ENCODE assay signal across 9 cellular contexts in genomic region chr17:81483862-81484194, GRCh38. TPM values are rescaled to one million over a fixed set of nuclear protein-coding genes. Genes with fewer than 3 reads are reported as not detected.
A peak's percentile ranks its signal among the peaks of the same experiment; 100 is the strongest.
DNase-seq lines count a peak whose midpoint lies in the region; ATAC-seq and TF ChIP-seq lines count a peak whose summit lies in the region.
"Had no signal": no experiment of that assay in that cellular context is flagged by ENCODE, and none has a peak within 500 bp of the region (broad histone marks: within the 10 kb centered on the region; RNA-seq: fewer than 3 reads in every experiment).

No MANE protein-coding gene starts in this region.

- H3K27me3 ChIP-seq in BLaER1 (no peaks in the 10 kb centered on the region), neutrophil (peaks cover 95% of the 10 kb centered on the region)

- H3K4me1 ChIP-seq in BLaER1, result peaks cover 92% of the 10 kb centered on the region
- H3K4me1 ChIP-seq in neutrophil (ENCODE audit: control insufficient read depth in 1 of 2, insufficient read depth in 1 of 2, low read depth in 1 of 2, low read length in 1 of 2), result peaks cover 42 to 43% of the 10 kb centered on the region in 2 experiments

- H3K27ac ChIP-seq in BLaER1 (peak overlapping the region; percentile 99), neutrophil (no peak overlapping the region)

- peak overlapping the region; percentile 82 for H3K9ac ChIP-seq in BLaER1

- H4K20me1 ChIP-seq in BLaER1, result no peaks in the 10 kb centered on the region

- no peaks in the 10 kb centered on the region for H3K36me3 Mint-ChIP-seq in IgD-negative memory B cell

- ATAC-seq in HG03039 (IDR thresholded peaks at IDR 0.05; ENCODE audit: unreplicated experiment), result no peak

- peak overlapping the region in 1 of 3 donors; percentile 93 for H3K27ac Mint-ChIP-seq in IgD-negative memory B cell
- H3K27ac Mint-ChIP-seq: T-helper 1 cell treated with Interleukin-12 subunit alpha and Interleukin-12 subunit beta and Interleukin-4 antibody, amounts not matched to agents 30 μg/mL and 1 μg/mL, for 36 hours had no signal

- DNase-seq in epithelial cell of proximal tubule (ENCODE audit: low read depth) (no peak), DMS79 treated with DMSO at 0.1 percent for 48 hours (lab: John Stamatoyannopoulos, UW) (no peak), OCI-M1 (lab: John Stamatoyannopoulos, UW) (no peak), mesenteric fat pad (ENCODE audit: low spot score) (no peak)

- H3K4me1 Mint-ChIP-seq in IgD-negative memory B cell, result peaks cover 0 to 9% (median 8%) of the 10 kb centered on the region in 3 donors

- H3K4me3 Mint-ChIP-seq in IgD-negative memory B cell, result peak overlapping the region in 3 of 4 donors; percentile 33 to 78 (median 52)
- H3K4me3 Mint-ChIP-seq: T-helper 1 cell treated with Interleukin-12 subunit alpha and Interleukin-12 subunit beta and Interleukin-4 antibody, amounts not matched to agents 30 μg/mL and 1 μg/mL, for 36 hours had no signal

- peak overlapping the region; percentile 67 for H3K4me3 ChIP-seq in BLaER1
- peak overlapping the region; percentile 38 for H3K4me3 ChIP-seq in epithelial cell of proximal tubule (ENCODE audit: low read depth, low read length)
- peak overlapping the region; percentile 52 to 53 for H3K4me3 ChIP-seq in neutrophil (ENCODE audit: low read depth in 1 of 2, low read length in 1 of 2)

- no peak for TF ChIP-seq CTCF in epithelial cell of proximal tubule (conservative IDR thresholded peaks at IDR 0.05; ENCODE audit: low read depth, low read length)
- TF ChIP-seq CTCF in neutrophil (IDR thresholded peaks at IDR 0.05), result no peak

- H3K36me3 ChIP-seq in BLaER1 (no peaks in the 10 kb centered on the region), neutrophil (no peaks in the 10 kb centered on the region)

- peaks cover 32% of the 10 kb centered on the region for H3K27me3 Mint-ChIP-seq in IgD-negative memory B cell

- H3K9me3 ChIP-seq in BLaER1 (no peaks in the 10 kb centered on the region), neutrophil (no peaks in the 10 kb centered on the region)

- peak overlapping the region; percentile 96 for H3K4me2 ChIP-seq in BLaER1

- H3K9me3 Mint-ChIP-seq in IgD-negative memory B cell, result no peaks in the 10 kb centered on the region
- H3K9me3 Mint-ChIP-seq: T-helper 1 cell treated with Interleukin-12 subunit alpha and Interleukin-12 subunit beta and Interleukin-4 antibody, amounts not matched to agents 30 μg/mL and 1 μg/mL, for 36 hours had no signal

RNA-seq across cellular contexts. Expression of gene ACTG1, which starts 28.8 kb away (rescaled TPM):
- polyA plus RNA-seq in IgD-negative memory B cell, result 1,302 TPM
- total RNA-seq in epithelial cell of proximal tubule, result 8,322 and 8,951 TPM in 2 replicates
- total RNA-seq in mesenteric fat pad, result 1,641 TPM

RNA-seq across cellular contexts. Expression of gene FSCN2, which starts 44.3 kb away (rescaled TPM):
- 0.83 TPM for polyA plus RNA-seq in IgD-negative memory B cell
- total RNA-seq in epithelial cell of proximal tubule, result 0.51 TPM in 1 of 2 replicates, not detected in the other
- 0.39 TPM for total RNA-seq in mesenteric fat pad
